ENCODE assay signal across 1 cellular context in the genomic region with DNA sequence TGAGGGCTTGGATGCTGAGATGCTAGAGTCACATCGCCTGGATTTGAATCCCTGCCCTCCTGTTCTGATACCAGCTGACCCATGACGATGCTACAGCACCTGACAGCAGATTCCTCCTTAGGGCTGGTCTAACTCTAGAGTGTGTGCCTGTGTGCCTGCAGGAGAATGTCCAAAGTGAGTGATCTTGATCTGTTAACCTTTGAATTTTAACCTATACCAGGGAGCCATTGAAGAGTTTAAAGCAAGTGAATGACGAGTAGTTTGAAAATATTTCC.
TF ChIP-seq lines count a peak whose summit lies in the region.

No MANE protein-coding gene starts in this region.

TF ChIP-seq in SK-N-SH treated with all-trans-retinoic acid at 6 μM for 48 hours, 23 proteins besides CTCF, POLR2A, EP300 and RAD21 (continued from another document):
- TF ChIP-seq, protein P1, sequence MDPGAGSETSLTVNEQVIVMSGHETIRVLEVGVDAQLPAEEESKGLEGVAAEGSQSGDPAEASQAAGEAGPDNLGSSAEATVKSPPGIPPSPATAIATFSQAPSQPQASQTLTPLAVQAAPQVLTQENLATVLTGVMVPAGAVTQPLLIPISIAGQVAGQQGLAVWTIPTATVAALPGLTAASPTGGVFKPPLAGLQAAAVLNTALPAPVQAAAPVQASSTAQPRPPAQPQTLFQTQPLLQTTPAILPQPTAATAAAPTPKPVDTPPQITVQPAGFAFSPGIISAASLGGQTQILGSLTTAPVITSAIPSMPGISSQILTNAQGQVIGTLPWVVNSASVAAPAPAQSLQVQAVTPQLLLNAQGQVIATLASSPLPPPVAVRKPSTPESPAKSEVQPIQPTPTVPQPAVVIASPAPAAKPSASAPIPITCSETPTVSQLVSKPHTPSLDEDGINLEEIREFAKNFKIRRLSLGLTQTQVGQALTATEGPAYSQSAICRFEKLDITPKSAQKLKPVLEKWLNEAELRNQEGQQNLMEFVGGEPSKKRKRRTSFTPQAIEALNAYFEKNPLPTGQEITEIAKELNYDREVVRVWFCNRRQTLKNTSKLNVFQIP (CRISPR knock-in tag; IDR thresholded peaks at IDR 0.05; ENCODE audit: borderline replicate concordance, low read depth) = no peak
- no peak for TF ChIP-seq ARNTL (CRISPR knock-in tag; IDR thresholded peaks at IDR 0.05; ENCODE audit: borderline replicate concordance, low read depth)
- TF ChIP-seq ESRRG (CRISPR knock-in tag; IDR thresholded peaks at IDR 0.05) = no peak
- no peak for TF ChIP-seq ZNF565 (CRISPR knock-in tag; conservative IDR thresholded peaks at IDR 0.05; ENCODE audit: low read depth)
- TF ChIP-seq ZFP30 (CRISPR knock-in tag; IDR thresholded peaks at IDR 0.05) = no peak
- TF ChIP-seq BACH2 (CRISPR knock-in tag; IDR thresholded peaks at IDR 0.05; ENCODE audit: borderline replicate concordance) = no peak
- no peak for TF ChIP-seq TSHZ2 (CRISPR knock-in tag; IDR thresholded peaks at IDR 0.05)
- no peak for TF ChIP-seq RARB (CRISPR knock-in tag; IDR thresholded peaks at IDR 0.05)
